ENCODE assay signal across 21 cellular contexts in genomic region chr20:60869626-60870025, GRCh38.
"Had no signal": no experiment of that assay in that cellular context is flagged by ENCODE, and none has a peak within 500 bp of the region (broad histone marks: within the 10 kb centered on the region; RNA-seq: fewer than 3 reads in every experiment).

No MANE protein-coding gene starts in this region.

- H3K27me3 Mint-ChIP-seq: naive B cell; stimulated activated naive B cell treated with anti-CD40 and anti-IgM and Interleukin-4, amounts not matched to agents 10 μg/mL and 1 μg/mL and 100 μg/mL, for 72 hours; stimulated activated naive CD8-positive, alpha-beta T cell treated with anti-CD3 and anti-CD28 coated beads, Interleukin-15, amount 100 ng/mL, for 72 hours had no signal

- H3K36me3 ChIP-seq: colonic mucosa, gastroesophageal sphincter, neutrophil, spleen, tibial nerve, upper lobe of right lung had no signal

- H3K9me3 ChIP-seq: colonic mucosa, gastroesophageal sphincter, neutrophil, spleen, testis, tibial nerve, upper lobe of right lung had no signal

- H3K27me3 ChIP-seq: colonic mucosa, neutrophil, testis, upper lobe of right lung had no signal

- H3K27ac ChIP-seq: colonic mucosa, gastroesophageal sphincter, neutrophil, spleen, testis, tibial nerve, upper lobe of right lung had no signal

- H3K36me3 Mint-ChIP-seq: immature natural killer cell; naive B cell; stimulated activated naive B cell treated with anti-CD40 and anti-IgM and Interleukin-4, amounts not matched to agents 10 μg/mL and 1 μg/mL and 100 μg/mL, for 72 hours had no signal

- H3K4me3 Mint-ChIP-seq: endodermal cell; immature natural killer cell; naive B cell; nephron; stimulated activated naive B cell treated with anti-CD40 and anti-IgM and Interleukin-4, amounts not matched to agents 10 μg/mL and 1 μg/mL and 100 μg/mL, for 72 hours; stimulated activated naive CD8-positive, alpha-beta T cell treated with anti-CD3 and anti-CD28 coated beads, Interleukin-15, amount 100 ng/mL, for 72 hours had no signal

- DNase-seq: colonic mucosa; dermis blood vessel endothelial cell; endodermal cell; immature natural killer cell; left colon; mesendoderm; naive B cell; posterior cingulate gyrus; spleen; stimulated activated CD4-positive, alpha-beta T cell treated with anti-CD3 and anti-CD28 coated beads, Interleukin-15, amount 100 ng/mL, for 24 hours; stimulated activated CD4-positive, alpha-beta T cell treated with anti-CD3 and anti-CD28 coated beads, Interleukin-1b, Interleukin-23, amount 100 ng/mL, for 48 hours; stimulated activated CD4-positive, alpha-beta T cell treated with anti-CD3 and anti-CD28 coated beads, Interleukin-4, amount 100 ng/mL, for 24 hours; stimulated activated naive B cell treated with anti-CD40 and anti-IgM and Interleukin-4, amounts not matched to agents 10 μg/mL and 1 μg/mL and 100 μg/mL, for 72 hours; stimulated activated naive CD8-positive, alpha-beta T cell treated with anti-CD3 and anti-CD28 coated beads, Interleukin-15, amount 100 ng/mL, for 72 hours; testis; upper lobe of right lung had no signal

- H3K4me3 ChIP-seq: colonic mucosa, gastroesophageal sphincter, spleen, testis, tibial nerve, upper lobe of right lung had no signal

- H3K4me1 ChIP-seq: colonic mucosa, gastroesophageal sphincter, spleen, testis, tibial nerve, upper lobe of right lung had no signal

- H3K4me1 Mint-ChIP-seq: immature natural killer cell; naive B cell; stimulated activated naive B cell treated with anti-CD40 and anti-IgM and Interleukin-4, amounts not matched to agents 10 μg/mL and 1 μg/mL and 100 μg/mL, for 72 hours; stimulated activated naive CD8-positive, alpha-beta T cell treated with anti-CD3 and anti-CD28 coated beads, Interleukin-15, amount 100 ng/mL, for 72 hours had no signal

- H3K9me3 Mint-ChIP-seq: endodermal cell; immature natural killer cell; nephron; stimulated activated naive B cell treated with anti-CD40 and anti-IgM and Interleukin-4, amounts not matched to agents 10 μg/mL and 1 μg/mL and 100 μg/mL, for 72 hours; stimulated activated naive CD8-positive, alpha-beta T cell treated with anti-CD3 and anti-CD28 coated beads, Interleukin-15, amount 100 ng/mL, for 72 hours had no signal

- H3K27ac Mint-ChIP-seq: endodermal cell; immature natural killer cell; nephron; stimulated activated naive B cell treated with anti-CD40 and anti-IgM and Interleukin-4, amounts not matched to agents 10 μg/mL and 1 μg/mL and 100 μg/mL, for 72 hours; stimulated activated naive CD8-positive, alpha-beta T cell treated with anti-CD3 and anti-CD28 coated beads, Interleukin-15, amount 100 ng/mL, for 72 hours had no signal

- ATAC-seq: gastroesophageal sphincter; left colon; sciatic nerve; stimulated activated naive B cell treated with anti-CD40 and anti-IgM and Interleukin-4, amounts not matched to agents 10 μg/mL and 1 μg/mL and 100 μg/mL, for 72 hours; stimulated activated naive CD8-positive, alpha-beta T cell treated with anti-CD3 and anti-CD28 coated beads, Interleukin-15, amount 100 ng/mL, for 72 hours; upper lobe of right lung had no signal
